ENCODE assay signal across 2 cellular contexts in genomic region chr12:84786622-84787021, GRCh38.
A peak's percentile ranks its signal among the peaks of the same experiment; 100 is the strongest.
TF ChIP-seq lines count a peak whose summit lies in the region.

No MANE protein-coding gene starts in this region.

TF ChIP-seq in SK-N-SH treated with all-trans-retinoic acid at 6 μM for 48 hours, 23 proteins besides CTCF, POLR2A, EP300 and RAD21 (continued from another document):
- TF ChIP-seq POU6F1 (CRISPR knock-in tag; IDR thresholded peaks at IDR 0.05; ENCODE audit: borderline replicate concordance, low read depth) (no peak), PATZ1 (CRISPR knock-in tag; IDR thresholded peaks at IDR 0.05; ENCODE audit: borderline replicate concordance) (no peak), ISL1 (CRISPR knock-in tag; IDR thresholded peaks at IDR 0.05) (peak; percentile 31)

TF ChIP-seq in SK-N-SH, 30 proteins besides CTCF, POLR2A, EP300 and RAD21 (continued from another document):
- TF ChIP-seq GABPA (IDR thresholded peaks at IDR 0.05; ENCODE audit: low read depth) (no peak), FOXM1 (IDR thresholded peaks at IDR 0.05; ENCODE audit: low read depth) (no peak), PBX3 (IDR thresholded peaks at IDR 0.05) (no peak), NFIC (IDR thresholded peaks at IDR 0.05; ENCODE audit: borderline replicate concordance) (no peak), TAF1 (IDR thresholded peaks at IDR 0.05; ENCODE audit: borderline replicate concordance, low read depth, low read length) (no peak), SMC3 (IDR thresholded peaks at IDR 0.05; ENCODE audit: low read depth, low read length) (no peak), RXRA (IDR thresholded peaks at IDR 0.05; ENCODE audit: borderline replicate concordance, low read depth) (no peak), ZBTB33 (IDR thresholded peaks at IDR 0.05; ENCODE audit: borderline replicate concordance, low read depth) (no peak), EZH2phosphoT487 (IDR thresholded peaks at IDR 0.05; ENCODE audit: borderline replicate concordance, low read depth) (no peak), MEF2A (IDR thresholded peaks at IDR 0.05; ENCODE audit: borderline replicate concordance, low read depth) (no peak)
TF ChIP-seq in SK-N-SH: peak in this region for 0.
